In genomic region chrX:151633157-151633556, GRCh38 we compare ENCODE assay signal across 1 cellular context.
TF ChIP-seq lines count a peak whose summit lies in the region.

No MANE protein-coding gene starts in this region.

TF ChIP-seq in K562, 482 proteins besides CTCF, POLR2A, EP300 and RAD21 (continued from another document and continues in another):
- TF ChIP-seq AFF1 (IDR thresholded peaks at IDR 0.05; ENCODE audit: low read depth in 1 of 2, partially characterized antibody in 2 of 2) (no peak), IFI16 (CRISPR knock-in tag; IDR thresholded peaks at IDR 0.05) (no peak), PPARD (CRISPR knock-in tag; IDR thresholded peaks at IDR 0.05) (no peak), FIP1L1 (IDR thresholded peaks at IDR 0.05; ENCODE audit: low read depth, low read length, poor library complexity, severe bottlenecking) (no peak), NCOA1 (IDR thresholded peaks at IDR 0.05; ENCODE audit: low read depth) (peak; percentile 45; the same call in 1 of the 2 replicates), MCM5 (IDR thresholded peaks at IDR 0.05; ENCODE audit: low read depth) (no peak), SMAD2 (IDR thresholded peaks at IDR 0.05; ENCODE audit: low read depth, low read length) (no peak), ZEB2 (IDR thresholded peaks at IDR 0.05) (peak; percentile 77), PRPF4 (IDR thresholded peaks at IDR 0.05; ENCODE audit: insufficient read depth, low read depth, low read length, poor library complexity, severe bottlenecking) (no peak), PHF8 (IDR thresholded peaks at IDR 0.05; ENCODE audit: borderline replicate concordance, low read length) (no peak), GATAD2B (IDR thresholded peaks at IDR 0.05; ENCODE audit: borderline replicate concordance) (peak; percentile 50; the same call in 1 of the 2 replicates), NRF1 (conservative IDR thresholded peaks at IDR 0.05 in 1 of 2, IDR thresholded peaks at IDR 0.05 in 1 of 2) (0 out of 4 replicates have a peak, but pooled peaks of 1 of the 2 experiments have one; percentile 34), RBM34 (IDR thresholded peaks at IDR 0.05; ENCODE audit: borderline replicate concordance, insufficient read depth, low read length) (no peak), BHLHE40 (IDR thresholded peaks at IDR 0.05; ENCODE audit: low read length) (peak; percentile 79), POLR2AphosphoS2 (IDR thresholded peaks at IDR 0.05; ENCODE audit: low read length) (no peak), NEUROD1 (IDR thresholded peaks at IDR 0.05; ENCODE audit: borderline replicate concordance, low read depth, low read length, partially characterized antibody) (no peak), ZNF699 (CRISPR knock-in tag; IDR thresholded peaks at IDR 0.05; ENCODE audit: insufficient replicate concordance) (no peak), KLF16 (IDR thresholded peaks at IDR 0.05) (peak; percentile 83), PML (IDR thresholded peaks at IDR 0.05; ENCODE audit: low read length) (peak; percentile 93), ZNF174 (CRISPR knock-in tag; IDR thresholded peaks at IDR 0.05) (no peak), ZBTB26 (CRISPR knock-in tag; IDR thresholded peaks at IDR 0.05) (no peak), RCOR1 (IDR thresholded peaks at IDR 0.05; ENCODE audit: borderline replicate concordance in 1 of 2, low read depth in 2 of 2, low read length in 2 of 2) (peak in 1 of 2 experiments; percentile 91; a peak in 3 of 4 replicates), ATF2 (CRISPR knock-in tag; IDR thresholded peaks at IDR 0.05) (no peak), E2F5 (CRISPR knock-in tag; IDR thresholded peaks at IDR 0.05) (no peak), ZSCAN29 (IDR thresholded peaks at IDR 0.05) (no peak), SMAD4 (CRISPR knock-in tag; conservative IDR thresholded peaks at IDR 0.05) (peak; percentile 94), TCF3 (CRISPR knock-in tag; IDR thresholded peaks at IDR 0.05) (peak; percentile 93), ZNF212 (CRISPR knock-in tag; IDR thresholded peaks at IDR 0.05) (no peak), RNF2 (IDR thresholded peaks at IDR 0.05) (peak; percentile 44; the same call in 1 of the 2 replicates), MECOM (CRISPR knock-in tag; IDR thresholded peaks at IDR 0.05) (peak; percentile 45; the same call in 1 of the 2 replicates), MTF1 (CRISPR knock-in tag; IDR thresholded peaks at IDR 0.05; ENCODE audit: borderline replicate concordance) (no peak), L3MBTL2 (IDR thresholded peaks at IDR 0.05) (peak; percentile 36; the same call in 1 of the 2 replicates), SAP30 (IDR thresholded peaks at IDR 0.05; ENCODE audit: borderline replicate concordance, insufficient read depth, low read depth, low read length, poor library complexity, severe bottlenecking) (no peak), ZFP30 (CRISPR knock-in tag; IDR thresholded peaks at IDR 0.05; ENCODE audit: borderline replicate concordance) (no peak), STAT5A (IDR thresholded peaks at IDR 0.05; ENCODE audit: borderline replicate concordance, low read length) (peak; percentile 86), XRCC5 (IDR thresholded peaks at IDR 0.05; ENCODE audit: low read depth, low read length) (no peak), POLR2AphosphoS5 (IDR thresholded peaks at IDR 0.05; ENCODE audit: control insufficient read depth, insufficient read depth, low read depth, low read length) (peak; percentile 88), POLR3G (IDR thresholded peaks at IDR 0.05; ENCODE audit: extremely low read depth, insufficient read length, insufficient replicate concordance) (no peak), MAFK (IDR thresholded peaks at IDR 0.05; ENCODE audit: low read length) (no peak), CBX2 (IDR thresholded peaks at IDR 0.05; ENCODE audit: insufficient read depth, low read length, poor library complexity, severe bottlenecking) (no peak), SMARCA5 (IDR thresholded peaks at IDR 0.05) (no peak), ARNT (IDR thresholded peaks at IDR 0.05) (peak in 1 of 2 experiments; percentile 83; a peak in 2 of 4 replicates), SRSF1 (IDR thresholded peaks at IDR 0.05; ENCODE audit: low read depth, low read length) (no peak), MYNN (IDR thresholded peaks at IDR 0.05) (0 out of 2 replicates have a peak, but pooled peaks have one; percentile 17), MYNN (CRISPR knock-in tag; IDR thresholded peaks at IDR 0.05) (no peak), NR0B1 (IDR thresholded peaks at IDR 0.05; ENCODE audit: partially characterized antibody) (no peak), CBX8 (IDR thresholded peaks at IDR 0.05; ENCODE audit: borderline replicate concordance, extremely low read depth, low read depth, low read length, poor library complexity, severe bottlenecking) (no peak), VEZF1 (CRISPR knock-in tag; IDR thresholded peaks at IDR 0.05) (peak; percentile 34; the same call in 1 of the 2 replicates), SETDB1 (IDR thresholded peaks at IDR 0.05; ENCODE audit: low read length) (no peak), ZNF561 (CRISPR knock-in tag; conservative IDR thresholded peaks at IDR 0.05) (no peak), ZNF518B (CRISPR knock-in tag; IDR thresholded peaks at IDR 0.05) (no peak), MTA3 (IDR thresholded peaks at IDR 0.05; ENCODE audit: borderline replicate concordance) (peak; percentile 61; the same call in 1 of the 2 replicates), DACH1 (IDR thresholded peaks at IDR 0.05; ENCODE audit: partially characterized antibody) (no peak), U2AF1 (optimal IDR thresholded peaks at IDR 0.05; ENCODE audit: low read depth, low read length) (no peak), POLR2G (IDR thresholded peaks at IDR 0.05; ENCODE audit: low read depth, low read length) (no peak)
